14 cellular contexts compared by ENCODE assay signal in genomic region chr3:49656541-49657112, GRCh38. TPM values are rescaled to one million over a fixed set of nuclear protein-coding genes. Genes with fewer than 3 reads are reported as not detected.
DNase-seq lines count a peak whose midpoint lies in the region; ATAC-seq and TF ChIP-seq lines count a peak whose summit lies in the region.
"Had no signal": no experiment of that assay in that cellular context is flagged by ENCODE, and none has a peak within 500 bp of the region (broad histone marks: within the 10 kb centered on the region; RNA-seq: fewer than 3 reads in every experiment).

No MANE protein-coding gene starts in this region.

- no peak overlapping the region for H3K27ac Mint-ChIP-seq in T-helper 17 cell

- H3K27ac ChIP-seq in BLaER1 treated with 17β-estradiol and CSF1 and Interleukin-3, amounts not matched to agents 10 nM and 100 nM: peak overlapping the region in 1 of 11 experiments; percentile 80; a peak in 1 of 22 replicates
- no peak overlapping the region for H3K27ac ChIP-seq in foreskin keratinocyte
- H3K27ac ChIP-seq: tibial artery had no signal

- H3K27me3 Mint-ChIP-seq in T-helper 17 cell: peaks cover 26% of the 10 kb centered on the region

- H3K27me3 ChIP-seq in BLaER1 treated with 17β-estradiol and CSF1 and Interleukin-3, amounts not matched to agents 10 nM and 100 nM: no peaks in the 10 kb centered on the region; a peak in 3 of 22 replicates
- H3K27me3 ChIP-seq in foreskin keratinocyte: peaks cover 18% of the 10 kb centered on the region
- H3K27me3 ChIP-seq: tibial artery had no signal

- peaks cover 9% of the 10 kb centered on the region for H3K4me1 Mint-ChIP-seq in T-helper 17 cell

- H3K4me3 Mint-ChIP-seq in T-helper 17 cell: no peak overlapping the region

- ATAC-seq in foreskin keratinocyte (no peak), esophagus mucosa (no peak), T-helper 17 cell (no peak)
- ATAC-seq: Panc1 had no signal

- H4K20me1 ChIP-seq in BLaER1 treated with 17β-estradiol and CSF1 and Interleukin-3, amounts not matched to agents 10 nM and 100 nM: peaks cover 0 to 25% (median 0%) of the 10 kb centered on the region in 11 experiments; a peak in 5 of 22 replicates

- H3K36me3 ChIP-seq in BLaER1 treated with 17β-estradiol and CSF1 and Interleukin-3, amounts not matched to agents 10 nM and 100 nM: no peaks in the 10 kb centered on the region

- peak overlapping the region; percentile 49 to 85 (median 75) for H3K4me2 ChIP-seq in BLaER1 treated with 17β-estradiol and CSF1 and Interleukin-3, amounts not matched to agents 10 nM and 100 nM

- no peak overlapping the region for H3K4me3 ChIP-seq in BLaER1 treated with 17β-estradiol and CSF1 and Interleukin-3, amounts not matched to agents 10 nM and 100 nM
- H3K4me3 ChIP-seq: lung, tibial artery had no signal

- TF ChIP-seq CTCF in GM12872 (IDR thresholded peaks at IDR 0.05; ENCODE audit: insufficient read depth, low read depth, low read length) (0 out of 3 replicates have a peak, but pooled peaks have one; percentile 28), foreskin keratinocyte (conservative IDR thresholded peaks at IDR 0.05) (peak; percentile 48)

- peaks cover 22 to 88% (median 80%) of the 10 kb centered on the region in 10 experiments for H3K4me1 ChIP-seq in BLaER1 treated with 17β-estradiol and CSF1 and Interleukin-3, amounts not matched to agents 10 nM and 100 nM
- no peaks in the 10 kb centered on the region for H3K4me1 ChIP-seq in foreskin keratinocyte
- H3K4me1 ChIP-seq: Caco-2, tibial artery had no signal

- H3K36me3 Mint-ChIP-seq in T-helper 17 cell (ENCODE audit: low read depth): no peaks in the 10 kb centered on the region

- peaks cover 0 to 15% (median 0%) of the 10 kb centered on the region in 11 experiments; a peak in 7 of 22 replicates for H3K9me3 ChIP-seq in BLaER1 treated with 17β-estradiol and CSF1 and Interleukin-3, amounts not matched to agents 10 nM and 100 nM (replicated peaks in 1 of 11)
- H3K9me3 ChIP-seq in T-helper 17 cell (ENCODE audit: control insufficient read depth, low read length, poor library complexity, severe bottlenecking): no peaks in the 10 kb centered on the region
- H3K9me3 ChIP-seq: Caco-2, tibial artery had no signal

- H3K9ac ChIP-seq in BLaER1 treated with 17β-estradiol and CSF1 and Interleukin-3, amounts not matched to agents 10 nM and 100 nM: no peak overlapping the region

- DNase-seq in RPMI8226: peak; percentile 76
- DNase-seq in foreskin keratinocyte: no peak
- DNase-seq in ureter (ENCODE audit: low spot score): no peak
- DNase-seq in cortex of kidney (lab: John Stamatoyannopoulos, UW): no peak
- DNase-seq in T-helper 17 cell: no peak
- DNase-seq: occipital lobe, T-helper 9 cell, tibial artery had no signal

RNA-seq across cellular contexts. Expression of gene APEH, which starts 17.5 kb away (rescaled TPM):
- 158 and 176 TPM in 2 replicates for total RNA-seq in foreskin keratinocyte
- polyA plus RNA-seq in foreskin keratinocyte: 130 and 144 TPM in 2 replicates
- total RNA-seq in ureter: 152 TPM
- total RNA-seq in esophagus mucosa: 103 TPM
- 10 to 100 TPM; 61.2 to 71.0 TPM for total RNA-seq in T-helper 17 cell

RNA-seq across cellular contexts. Expression of gene MST1, which starts 32.6 kb away (rescaled TPM):
- total RNA-seq in foreskin keratinocyte: 5.6 and 7.5 TPM in 2 replicates
- 6.0 and 6.1 TPM in 2 replicates for polyA plus RNA-seq in foreskin keratinocyte
- total RNA-seq in ureter: 16.6 TPM
- total RNA-seq in esophagus mucosa: 7.6 TPM
- 10 to 100 TPM in 1 of 2 donors, 1 to 10 TPM in 1; 7.5 to 11.3 TPM for total RNA-seq in T-helper 17 cell

RNA-seq across cellular contexts. Expression of gene RNF123, which starts 32.7 kb away (rescaled TPM):
- total RNA-seq in foreskin keratinocyte: 19.2 and 22.8 TPM in 2 replicates
- 19.0 and 20.8 TPM in 2 replicates for polyA plus RNA-seq in foreskin keratinocyte
- 52.8 TPM for total RNA-seq in ureter
- total RNA-seq in esophagus mucosa: 19.4 TPM
- total RNA-seq in T-helper 17 cell: 10 to 100 TPM; 37.7 to 45.1 TPM
